In genomic region chr6:102051001-102051400, GRCh38 we compare ENCODE assay signal across 33 cellular contexts.
DNase-seq lines count a peak whose midpoint lies in the region; ATAC-seq and TF ChIP-seq lines count a peak whose summit lies in the region.
"Had no signal": no experiment of that assay in that cellular context is flagged by ENCODE, and none has a peak within 500 bp of the region (broad histone marks: within the 10 kb centered on the region; RNA-seq: fewer than 3 reads in every experiment).

No MANE protein-coding gene starts in this region.

- H3K4me3 Mint-ChIP-seq in glutamatergic neuron (ENCODE audit: unreplicated experiment) = peak overlapping the region; percentile 13
- H3K4me3 Mint-ChIP-seq: B cell; CD14-positive monocyte; CD4-positive, alpha-beta memory T cell; CD4-positive, alpha-beta T cell; CD4-positive, CD25-positive, alpha-beta regulatory T cell; CD8-positive, alpha-beta memory T cell; CD8-positive, alpha-beta T cell had no signal

- ATAC-seq in aorta (ENCODE audit: low FRiP score) = no peak
- ATAC-seq: A549; CD8-positive, alpha-beta T cell had no signal

- no peak overlapping the region for H3K4me3 ChIP-seq in A673 (ENCODE audit: low read depth, low read length, poor library complexity, severe bottlenecking)
- no peak overlapping the region for H3K4me3 ChIP-seq in SK-N-MC
- no peak overlapping the region for H3K4me3 ChIP-seq in aorta (ENCODE audit: low read length in 2 of 2)
- H3K4me3 ChIP-seq: A549; BLaER1; BLaER1 treated with 17β-estradiol and CSF1 and Interleukin-3, amounts not matched to agents 10 nM and 100 nM had no signal

- H3K27me3 ChIP-seq in A673 (replicated peaks; ENCODE audit: insufficient read depth, low read depth, low read length, poor library complexity) (no peaks in the 10 kb centered on the region), aorta (ENCODE audit: control insufficient read depth in 1 of 2, insufficient read depth in 2 of 2, low read length in 1 of 2) (no peaks in the 10 kb centered on the region)
- H3K27me3 ChIP-seq: BE2C; BLaER1; BLaER1 treated with 17β-estradiol and CSF1 and Interleukin-3, amounts not matched to agents 10 nM and 100 nM had no signal

- no peak for TF ChIP-seq CTCF in A673 (conservative IDR thresholded peaks at IDR 0.05; ENCODE audit: low read depth, low read length)
- TF ChIP-seq CTCF in glutamatergic neuron (IDR thresholded peaks at IDR 0.05; ENCODE audit: partially characterized antibody, unreplicated experiment) = no peak

- H3K27me3 Mint-ChIP-seq in glutamatergic neuron (ENCODE audit: unreplicated experiment) = no peaks in the 10 kb centered on the region
- H3K27me3 Mint-ChIP-seq: B cell; CD4-positive, alpha-beta memory T cell; CD4-positive, alpha-beta T cell; CD8-positive, alpha-beta memory T cell had no signal

- peak overlapping the region; percentile 98 for H3K27ac ChIP-seq in A673 (ENCODE audit: low read depth, low read length, poor library complexity, severe bottlenecking)
- peak overlapping the region; percentile 98 for H3K27ac ChIP-seq in SK-N-MC
- H3K27ac ChIP-seq in aorta (ENCODE audit: low read depth in 1 of 2, low read length in 2 of 2) = no peak overlapping the region
- H3K27ac ChIP-seq: 22Rv1; A549; BLaER1; BLaER1 treated with 17β-estradiol and CSF1 and Interleukin-3, amounts not matched to agents 10 nM and 100 nM; C4-2B had no signal

- H3K9me3 ChIP-seq in A673 (ENCODE audit: low read depth, low read length, poor library complexity, severe bottlenecking) (peaks cover 21% of the 10 kb centered on the region), SK-N-MC (ENCODE audit: low read depth, low read length) (peaks cover 9% of the 10 kb centered on the region; the same call in 1 of the 2 replicates), aorta (ENCODE audit: control insufficient read depth, low read length) (no peaks in the 10 kb centered on the region)
- H3K9me3 ChIP-seq: A549; BE2C; BLaER1; BLaER1 treated with 17β-estradiol and CSF1 and Interleukin-3, amounts not matched to agents 10 nM and 100 nM; Caco-2 had no signal

- WGBS in aorta, 2 donors = 99 to 100% methylated on average over 1 of the region's 1 CpG

- intact Hi-C loops in A673 (cut with micrococcal nuclease; ENCODE audit: unreplicated experiment) = loop anchor here (1.0 to 10.0 kb wide), 4 partner anchors 129 to 1074 kb away; partner anchors contain the start of gene GRIK2
- intact Hi-C loops in aorta (cut with DNase I) = no loop called here

- POLR2A ChIA-PET in A673 (lab: Charles Lee; ENCODE audit: low non-redundant PET) = interaction anchor here (0.6 kb wide), 2 partner anchors 74 to 133 kb away, joined by 12 to 13 read pairs; no protein-coding TSS in a partner anchor

- H3K36me3 Mint-ChIP-seq in glutamatergic neuron (ENCODE audit: unreplicated experiment) = no peaks in the 10 kb centered on the region
- H3K36me3 Mint-ChIP-seq: CD14-positive monocyte; CD4-positive, alpha-beta memory T cell; CD4-positive, CD25-positive, alpha-beta regulatory T cell; CD8-positive, alpha-beta memory T cell; CD8-positive, alpha-beta T cell had no signal

- CTCF ChIA-PET in A673 (lab: Charles Lee) = no interaction called here

- peak overlapping the region; percentile 67 for H3K9ac ChIP-seq in SK-N-MC (ENCODE audit: insufficient read length)
- H3K9ac ChIP-seq: BLaER1; BLaER1 treated with 17β-estradiol and CSF1 and Interleukin-3, amounts not matched to agents 10 nM and 100 nM had no signal

- BruUV-seq in A673 (replicated peaks; lab: Mats Ljungman, UMichigan) = no TSS peak

- peaks cover 4% of the 10 kb centered on the region for H3K4me1 Mint-ChIP-seq in glutamatergic neuron (ENCODE audit: low read depth, unreplicated experiment)
- H3K4me1 Mint-ChIP-seq: B cell; CD14-positive monocyte; CD4-positive, alpha-beta memory T cell; CD4-positive, CD25-positive, alpha-beta regulatory T cell; CD8-positive, alpha-beta memory T cell had no signal

- no peaks in the 10 kb centered on the region for H3K9me3 Mint-ChIP-seq in glutamatergic neuron (ENCODE audit: unreplicated experiment)

- H3K27ac Mint-ChIP-seq in glutamatergic neuron (ENCODE audit: unreplicated experiment) = no peak overlapping the region
- H3K27ac Mint-ChIP-seq: B cell; CD14-positive monocyte; CD4-positive, alpha-beta memory T cell; CD4-positive, alpha-beta T cell; CD4-positive, CD25-positive, alpha-beta regulatory T cell; CD8-positive, alpha-beta memory T cell; CD8-positive, alpha-beta T cell had no signal

- DNase-seq in A673 (ENCODE audit: low spot score) = peak; percentile 94
- DNase-seq in SK-N-MC (ENCODE audit: low read depth, low spot score) = peak; percentile 98
- DNase-seq in glutamatergic neuron = no peak
- no peak for DNase-seq in hypothalamus (lab: John Stamatoyannopoulos, UW)
- no peak for DNase-seq in aorta
- no peak for DNase-seq in NCI-H146 (lab: John Stamatoyannopoulos, UW)
- DNase-seq: 8988T; ACHN; AML-193; BE2C; C1 segment of cervical spinal cord; Caco-2; Calu3; CD4-positive, alpha-beta memory T cell; CD4-positive, alpha-beta T cell; CD4-positive, CD25-positive, alpha-beta regulatory T cell; CD8-positive, alpha-beta memory T cell; CD8-positive, alpha-beta T cell; COR-L47; DMS 273 treated with DMSO at 0.1 percent for 48 hours; DMS153; DMS53; DMS79; DMS79 treated with DMSO at 0.1 percent for 48 hours; DND-41; EL had no signal

- H3K36me3 ChIP-seq in A673 (ENCODE audit: insufficient read depth, low read length, poor library complexity, severe bottlenecking) (peaks cover 42% of the 10 kb centered on the region), SK-N-MC (ENCODE audit: insufficient read depth, low read length) (peaks cover 33% of the 10 kb centered on the region; the same call in 1 of the 2 replicates), aorta (ENCODE audit: control insufficient read depth in 1 of 2, insufficient read depth in 2 of 2, low read length in 1 of 2) (no peaks in the 10 kb centered on the region)
- H3K36me3 ChIP-seq: BE2C; BLaER1; BLaER1 treated with 17β-estradiol and CSF1 and Interleukin-3, amounts not matched to agents 10 nM and 100 nM had no signal

- peaks cover 67% of the 10 kb centered on the region for H3K4me1 ChIP-seq in A673 (ENCODE audit: insufficient read depth, low read length, poor library complexity, severe bottlenecking)
- no peaks in the 10 kb centered on the region for H3K4me1 ChIP-seq in aorta (ENCODE audit: control insufficient read depth in 1 of 2, insufficient read depth in 2 of 2, low read length in 2 of 2)
- H3K4me1 ChIP-seq: A549; BE2C; BLaER1; BLaER1 treated with 17β-estradiol and CSF1 and Interleukin-3, amounts not matched to agents 10 nM and 100 nM; Caco-2 had no signal

Comparison
In these comparisons a context has a peak if more than half of its experiments do, and no peak if none do; other contexts are left out.
1. DNase-seq: peak in A673 (single experiment) and SK-N-MC (single experiment); none in glutamatergic neuron (single experiment), hypothalamus (0 of 51), aorta (0 of 2) and NCI-H146 (single experiment).
2. H3K27ac ChIP-seq: peak in A673 (single experiment) and SK-N-MC (single experiment); none in aorta (0 of 2).